In genomic region chr4:140427104-140427918, GRCh38 we compare ENCODE assay signal across 8 cellular contexts. TPM values are rescaled to one million over a fixed set of nuclear protein-coding genes. Genes with fewer than 3 reads are reported as not detected.
DNase-seq lines count a peak whose midpoint lies in the region; ATAC-seq lines count a peak whose summit lies in the region.

CLGN (minus strand) TSS chr4:140427648; CDS start chr4:140413078, 14,570 bp downstream.

- CTCF ChIA-PET in activated CD4-positive, alpha-beta memory T cell treated with anti-CD3 and anti-CD28 coated beads for 36 hours (lab: Charles Lee) = interaction anchor here (0.5 to 3.6 kb wide), 7 partner anchors 26 to 376 kb away, joined by 3 to 14 read pairs (median 3); partner anchors contain the start of gene SCOC

- peak within 1 kb of the TSS; percentile 27 for H3K9ac ChIP-seq in endocrine pancreas (ENCODE audit: control insufficient read depth, insufficient read depth, low read length)
- H3K9ac ChIP-seq in mesenchymal stem cell (ENCODE audit: low read length) = peak within 1 kb of the TSS; percentile 84

- peak within 1 kb of the TSS; percentile 88 for H3K4me2 ChIP-seq in mesenchymal stem cell (ENCODE audit: low read length, poor library complexity, severe bottlenecking)

- H3K79me1 ChIP-seq in mesenchymal stem cell (replicated peaks; ENCODE audit: low read length, poor library complexity, severe bottlenecking) = no peaks in the 10 kb centered on the region

- H3K14ac ChIP-seq in mesenchymal stem cell (ENCODE audit: low read length in 2 of 2) = peak within 1 kb of the TSS in 1 of 2 experiments; percentile 92

- no peak within 1 kb of the TSS for H4K91ac ChIP-seq in mesenchymal stem cell (ENCODE audit: low read length)

- no peak within 1 kb of the TSS for H3K4ac ChIP-seq in mesenchymal stem cell (ENCODE audit: low read depth in 1 of 2, low read length in 2 of 2)

- H2BK12ac ChIP-seq in mesenchymal stem cell (ENCODE audit: low read length in 2 of 2) = peak within 1 kb of the TSS in 1 of 2 experiments; percentile 49

- H3K9me3 ChIP-seq in endocrine pancreas (ENCODE audit: control insufficient read depth, low read length) = no peaks in the 10 kb centered on the region
- H3K9me3 ChIP-seq in mesenchymal stem cell (ENCODE audit: control insufficient read depth, low read length) = no peaks in the 10 kb centered on the region

- intact Hi-C loops in activated CD4-positive, alpha-beta memory T cell treated with anti-CD3 and anti-CD28 coated beads for 36 hours (cut with micrococcal nuclease) = no loop called here

- peak within 1 kb of the TSS; percentile 45 for H4K8ac ChIP-seq in mesenchymal stem cell (ENCODE audit: low read length)

- no peak within 1 kb of the TSS for H2BK15ac ChIP-seq in mesenchymal stem cell (ENCODE audit: low read depth, poor library complexity, severe bottlenecking)

- H2AK5ac ChIP-seq in mesenchymal stem cell (ENCODE audit: low read length, severe bottlenecking) = no peak within 1 kb of the TSS

- DNase-seq in Ammon's horn (ENCODE audit: low spot score) (peak; percentile 75), GM19238 (ENCODE audit: insufficient read length, low spot score) (peak; percentile 43), NCI-H446 treated with DMSO at 0.1 percent for 48 hours (lab: John Stamatoyannopoulos, UW) (peak; percentile 58), mesenchymal stem cell (peak; percentile 65)
- DNase-seq in activated CD4-positive, alpha-beta memory T cell treated with anti-CD3 and anti-CD28 coated beads for 36 hours = peak; percentile 47
- peak; percentile 37 for DNase-seq in stimulated activated CD8-positive, alpha-beta memory T cell treated with anti-CD3 and anti-CD28 coated beads, Interleukin-15, amount 100 ng/mL, for 24 hours (ENCODE audit: low read depth)

- H3K36me3 Mint-ChIP-seq in activated CD4-positive, alpha-beta memory T cell treated with anti-CD3 and anti-CD28 coated beads for 36 hours = no peaks in the 10 kb centered on the region

- H3K27ac Mint-ChIP-seq in activated CD4-positive, alpha-beta memory T cell treated with anti-CD3 and anti-CD28 coated beads for 36 hours = no peak within 1 kb of the TSS

- no peak within 1 kb of the TSS for H2BK5ac ChIP-seq in mesenchymal stem cell (ENCODE audit: low read depth, low read length, poor library complexity, severe bottlenecking)

- H3K36me3 ChIP-seq in endocrine pancreas (ENCODE audit: control insufficient read depth, insufficient read depth, low read length) (no peaks in the 10 kb centered on the region), mesenchymal stem cell (ENCODE audit: control insufficient read depth in 1 of 2, insufficient read depth in 2 of 2, low read depth in 1 of 2, low read length in 2 of 2) (peaks cover 0 to 3% of the 10 kb centered on the region in 2 experiments)

- 1% methylated on average over 59 of the region's 73 CpGs for WGBS in mesenchymal stem cell

- peaks cover 43% of the 10 kb centered on the region for H3K27me3 Mint-ChIP-seq in activated CD4-positive, alpha-beta memory T cell treated with anti-CD3 and anti-CD28 coated beads for 36 hours

- H2AFZ ChIP-seq in mesenchymal stem cell (ENCODE audit: low read depth, low read length) = peak within 1 kb of the TSS; percentile 99

- peak within 1 kb of the TSS; percentile 86 for H3K4me3 ChIP-seq in endocrine pancreas (ENCODE audit: control insufficient read depth, insufficient read depth, low read length)
- H3K4me3 ChIP-seq in mesenchymal stem cell (ENCODE audit: insufficient read depth in 1 of 2, low read depth in 1 of 2, low read length in 2 of 2) = peak within 1 kb of the TSS; percentile 90 to 91

- peak; percentile 87 for ATAC-seq in HG03354 (IDR thresholded peaks at IDR 0.05; ENCODE audit: poor library complexity, severe bottlenecking, unreplicated experiment)

- H3K27me3 ChIP-seq in endocrine pancreas (ENCODE audit: control insufficient read depth, insufficient read depth, low read length) (no peaks in the 10 kb centered on the region), mesenchymal stem cell (ENCODE audit: control insufficient read depth in 1 of 2, insufficient read depth in 1 of 2, low read length in 2 of 2) (no peaks in the 10 kb centered on the region)

- POLR2A ChIA-PET in activated CD4-positive, alpha-beta memory T cell treated with anti-CD3 and anti-CD28 coated beads for 36 hours (lab: Charles Lee) = no interaction called here

- H3K4me1 ChIP-seq in endocrine pancreas (ENCODE audit: control insufficient read depth, insufficient read depth, low read length) = peaks cover 13% of the 10 kb centered on the region
- H3K4me1 ChIP-seq in mesenchymal stem cell (ENCODE audit: control insufficient read depth, insufficient read depth, low read depth, low read length) = peaks cover 6% of the 10 kb centered on the region

- no peak within 1 kb of the TSS for H2BK120ac ChIP-seq in mesenchymal stem cell (ENCODE audit: low read depth, low read length)

- peak within 1 kb of the TSS in 1 of 2 experiments; percentile 96 for H3K23ac ChIP-seq in mesenchymal stem cell (ENCODE audit: low read length in 2 of 2)

- H3K4me1 Mint-ChIP-seq in activated CD4-positive, alpha-beta memory T cell treated with anti-CD3 and anti-CD28 coated beads for 36 hours (ENCODE audit: low read depth) = peaks cover 6% of the 10 kb centered on the region

- H3K4me3 Mint-ChIP-seq in activated CD4-positive, alpha-beta memory T cell treated with anti-CD3 and anti-CD28 coated beads for 36 hours = peak within 1 kb of the TSS; percentile 72

- H3K9me3 Mint-ChIP-seq in activated CD4-positive, alpha-beta memory T cell treated with anti-CD3 and anti-CD28 coated beads for 36 hours = no peaks in the 10 kb centered on the region

- peak within 1 kb of the TSS in 1 of 2 experiments; percentile 80 for H3K18ac ChIP-seq in mesenchymal stem cell (ENCODE audit: low read depth in 1 of 2, low read length in 2 of 2)

- H3K27ac ChIP-seq in mesenchymal stem cell (ENCODE audit: low read length, poor library complexity, severe bottlenecking) = no peak within 1 kb of the TSS

RNA-seq across cellular contexts. Expression of gene CLGN, which starts in this region (rescaled TPM):
- under 1 TPM in 1 of 2 experiments, not detected in 1; 0.10 TPM for total RNA-seq in activated CD4-positive, alpha-beta memory T cell treated with anti-CD3 and anti-CD28 coated beads for 36 hours
- polyA plus RNA-seq in mesenchymal stem cell (2013, experiment 1 of 2) = 2.6 TPM
- 2.6 TPM for polyA plus RNA-seq in mesenchymal stem cell (2013, experiment 2 of 2)

Comparison
In these comparisons a context has a peak if more than half of its experiments do, and no peak if none do; other contexts are left out.
1. Peak in DNase-seq in activated CD4-positive, alpha-beta memory T cell treated with anti-CD3 and anti-CD28 coated beads for 36 hours; RNA of the gene not detected or under 1 TPM.